ENCODE assay signal across 8 cellular contexts in genomic region chr7:141551080-141551772, GRCh38. TPM values are rescaled to one million over a fixed set of nuclear protein-coding genes. Genes with fewer than 3 reads are reported as not detected.
DNase-seq lines count a peak whose midpoint lies in the region; ATAC-seq and TF ChIP-seq lines count a peak whose summit lies in the region.

AGK (plus strand) TSS chr7:141551410; CDS start chr7:141555467, 4,057 bp downstream.

- intact Hi-C loops in activated CD4-positive, alpha-beta T cell treated with anti-CD3 and anti-CD28 coated beads for 36 hours (cut with DNase I, micrococcal nuclease): loop anchor here (1.0 to 10.0 kb wide), 12 partner anchors 14 to 1879 kb away; partner anchors contain the start of genes SSBP1 (in 2 of the 2), KDM7A (in 1 of the 2), MKRN1 (in 1 of the 2) and MRPS33 (in 1 of the 2)

- peak within 1 kb of the TSS; percentile 91 for H3K27ac Mint-ChIP-seq in activated CD4-positive, alpha-beta T cell treated with anti-CD3 and anti-CD28 coated beads for 36 hours

- no peaks in the 10 kb centered on the region for H3K27me3 Mint-ChIP-seq in activated CD4-positive, alpha-beta T cell treated with anti-CD3 and anti-CD28 coated beads for 36 hours

- peaks cover 36% of the 10 kb centered on the region for H3K4me1 Mint-ChIP-seq in activated CD4-positive, alpha-beta T cell treated with anti-CD3 and anti-CD28 coated beads for 36 hours

- POLR2A ChIA-PET in activated CD4-positive, alpha-beta T cell treated with anti-CD3 and anti-CD28 coated beads for 36 hours (lab: Charles Lee): interaction anchor here (0.7 to 0.8 kb wide), 3 partner anchors 18 to 498 kb away, joined by 3 read pairs; partner anchors contain the start of gene SSBP1

- ATAC-seq in GM19023 (IDR thresholded peaks at IDR 0.05; ENCODE audit: unreplicated experiment) (peak; percentile 93), HG03175 (IDR thresholded peaks at IDR 0.05; ENCODE audit: unreplicated experiment) (peak; percentile 90)
- peak; percentile 95 for ATAC-seq in activated CD4-positive, alpha-beta T cell treated with anti-CD3 and anti-CD28 coated beads for 36 hours

- H3K4me3 Mint-ChIP-seq in activated CD4-positive, alpha-beta T cell treated with anti-CD3 and anti-CD28 coated beads for 36 hours: peak within 1 kb of the TSS; percentile 88

- H3K9me3 Mint-ChIP-seq in activated CD4-positive, alpha-beta T cell treated with anti-CD3 and anti-CD28 coated beads for 36 hours (ENCODE audit: low read depth): no peaks in the 10 kb centered on the region

- peak within 1 kb of the TSS; percentile 8 for H3K27ac ChIP-seq in layer of hippocampus (ENCODE audit: low read depth, low read length)

- H3K27me3 ChIP-seq in layer of hippocampus (ENCODE audit: control insufficient read depth, insufficient read depth, low read length): no peaks in the 10 kb centered on the region

- CTCF ChIA-PET in activated CD4-positive, alpha-beta T cell treated with anti-CD3 and anti-CD28 coated beads for 36 hours (lab: Charles Lee): interaction anchor here (0.6 to 1.5 kb wide), 4 partner anchors 8 to 187 kb away, joined by 3 to 9 read pairs (median 5); partner anchors contain the start of gene SSBP1

- no peak for TF ChIP-seq CTCF in choroid plexus epithelial cell (conservative IDR thresholded peaks at IDR 0.05; ENCODE audit: low read depth, low read length)

- peak within 1 kb of the TSS; percentile 83 for H3K4me3 ChIP-seq in choroid plexus epithelial cell (ENCODE audit: low read depth, low read length)

- DNase-seq in AG20443 (ENCODE audit: low spot score) (peak; percentile 94), NCI-H446 treated with DMSO at 0.1 percent for 48 hours (lab: John Stamatoyannopoulos, UW) (peak; percentile 63), choroid plexus epithelial cell (ENCODE audit: low read depth) (peak; percentile 79)
- peak; percentile 87 for DNase-seq in activated CD4-positive, alpha-beta T cell treated with anti-CD3 and anti-CD28 coated beads for 36 hours
- peak; percentile 73 for DNase-seq in stimulated activated CD4-positive, alpha-beta T cell treated with anti-CD3 and anti-CD28 coated beads, Interleukin-1b, Interleukin-23, amount 100 ng/mL, for 4 hours (ENCODE audit: low read depth in 2 of 2)

- peaks cover 27% of the 10 kb centered on the region for H3K36me3 Mint-ChIP-seq in activated CD4-positive, alpha-beta T cell treated with anti-CD3 and anti-CD28 coated beads for 36 hours (ENCODE audit: low read depth)

RNA-seq across cellular contexts. Expression of gene AGK, which starts in this region (rescaled TPM):
- total RNA-seq in activated CD4-positive, alpha-beta T cell treated with anti-CD3 and anti-CD28 coated beads for 36 hours: 10 to 100 TPM; 49.7 to 52.9 TPM

Comparison
In these comparisons a context has a peak if more than half of its experiments do, and no peak if none do; other contexts are left out.
1. Peak in every context shown above with its lines: DNase-seq, ATAC-seq, H3K4me3 ChIP-seq and H3K27ac ChIP-seq.